15 cellular contexts compared by ENCODE assay signal in the genomic region with DNA sequence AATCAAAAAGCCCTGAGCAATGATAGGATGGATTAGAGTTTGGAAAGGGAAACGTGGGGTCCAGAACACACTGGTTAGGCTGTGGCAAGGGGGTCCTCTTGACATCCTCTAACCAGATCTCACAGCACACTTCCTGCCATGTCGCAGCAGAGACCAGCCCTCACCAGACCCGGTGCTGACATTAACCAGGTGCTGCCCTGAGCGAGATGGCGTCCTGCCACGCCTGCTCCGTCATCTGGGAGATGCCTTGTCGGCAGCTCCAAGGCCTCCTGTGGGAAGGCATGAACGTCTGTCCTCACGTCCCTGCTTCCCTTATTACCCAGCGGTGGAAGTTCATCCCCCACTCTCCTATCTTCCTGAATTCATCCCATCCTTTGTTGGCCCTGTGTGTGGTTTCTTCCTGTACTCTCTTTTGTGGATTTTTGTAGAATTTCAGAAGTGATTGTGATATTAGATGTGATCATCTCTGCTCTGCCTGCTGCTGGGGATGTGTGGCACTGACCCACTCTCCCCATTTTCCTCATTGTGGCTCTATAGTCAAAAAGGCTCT. TPM values are rescaled to one million over a fixed set of nuclear protein-coding genes. Genes with fewer than 3 reads are reported as not detected.
DNase-seq lines count a peak whose midpoint lies in the region; ATAC-seq and TF ChIP-seq lines count a peak whose summit lies in the region.
"Had no signal": no experiment of that assay in that cellular context is flagged by ENCODE, and none has a peak within 500 bp of the region (broad histone marks: within the 10 kb centered on the region; RNA-seq: fewer than 3 reads in every experiment).

No MANE protein-coding gene starts in this region.

- H3K4me3 Mint-ChIP-seq in activated CD4-positive, alpha-beta T cell treated with anti-CD3 and anti-CD28 coated beads, Interleukin-2, amount 10 ng/mL, durations not matched to agents 24 days and 14 days: no peak overlapping the region
- no peak overlapping the region for H3K4me3 Mint-ChIP-seq in activated naive CD8-positive, alpha-beta T cell treated with anti-CD3 and anti-CD28 coated beads, Interleukin-2, amount 50 U/mL, for 24 hours
- H3K4me3 Mint-ChIP-seq in stimulated activated naive CD8-positive, alpha-beta T cell treated with anti-CD3 and anti-CD28 coated beads, Interleukin-15, Interleukin-2, amounts not matched to agents 100 ng/mL and 50 ng/mL, for 24 hours: no peak overlapping the region
- H3K4me3 Mint-ChIP-seq: central memory CD8-positive, alpha-beta T cell; WTC11 had no signal

- intact Hi-C loops in activated CD4-positive, alpha-beta T cell treated with anti-CD3 and anti-CD28 coated beads, Interleukin-2, amount 10 ng/mL, durations not matched to agents 24 days and 14 days (cut with micrococcal nuclease): loop anchor here (5.0 to 10.0 kb wide), 2 partner anchors 80 to 503 kb away; a partner anchor contains a TSS
- intact Hi-C loops in heart left ventricle (cut with DNase I) (loop anchor here in 9 of 10 donors (1.0 to 10.0 kb wide), 18 partner anchors 33 to 623 kb away; a partner anchor contains a TSS), posterior cingulate gyrus (cut with DNase I) (loop anchor here (5.0 kb wide), 2 partner anchors 75 to 505 kb away; a partner anchor contains a TSS)

- peaks cover 0 to 42% (median 24%) of the 10 kb centered on the region in 12 donors for H3K4me1 ChIP-seq in heart left ventricle
- H3K4me1 ChIP-seq: thyroid gland had no signal

- no peak for DNase-seq in activated CD4-positive, alpha-beta T cell treated with anti-CD3 and anti-CD28 coated beads, Interleukin-2, amount 10 ng/mL, durations not matched to agents 24 days and 14 days
- no peak for DNase-seq in activated CD4-positive, alpha-beta T cell treated with anti-CD3 and anti-CD28 coated beads, Interleukin-2, amount 50 U/mL, for 1 hour
- DNase-seq in activated naive CD8-positive, alpha-beta T cell treated with anti-CD3 and anti-CD28 coated beads, Interleukin-2, amount 50 U/mL, for 24 hours: no peak
- DNase-seq in heart left ventricle (peak; percentile 57 to 92 (median 88)), posterior cingulate gyrus (no peak), OCI-M2 (lab: John Stamatoyannopoulos, UW; ENCODE audit: unreplicated experiment) (no peak)
- no peak for DNase-seq in activated naive CD4-positive, alpha-beta T cell (lab: John Stamatoyannopoulos, UW)
- DNase-seq: activated CD8-positive, alpha-beta memory T cell treated with anti-CD3 and anti-CD28 coated beads, Interleukin-2, amount 50 U/mL, for 4 hours; Caco-2; HFFc6; NCI-H2171; thyroid gland had no signal

- TF ChIP-seq CTCF in heart left ventricle (IDR thresholded peaks at IDR 0.05): no peak

- peaks cover 8% of the 10 kb centered on the region for H3K27me3 Mint-ChIP-seq in activated CD4-positive, alpha-beta T cell treated with anti-CD3 and anti-CD28 coated beads, Interleukin-2, amount 10 ng/mL, durations not matched to agents 24 days and 14 days
- H3K27me3 Mint-ChIP-seq in activated naive CD8-positive, alpha-beta T cell treated with anti-CD3 and anti-CD28 coated beads, Interleukin-2, amount 50 U/mL, for 24 hours: peaks cover 14% of the 10 kb centered on the region
- H3K27me3 Mint-ChIP-seq in stimulated activated naive CD8-positive, alpha-beta T cell treated with anti-CD3 and anti-CD28 coated beads, Interleukin-15, Interleukin-2, amounts not matched to agents 100 ng/mL and 50 ng/mL, for 24 hours: peaks cover 22% of the 10 kb centered on the region

- H3K27me3 ChIP-seq in heart left ventricle: no peaks in the 10 kb centered on the region
- H3K27me3 ChIP-seq: thyroid gland had no signal

- H3K36me3 ChIP-seq in heart left ventricle: no peaks in the 10 kb centered on the region
- H3K36me3 ChIP-seq: thyroid gland had no signal

- no peak overlapping the region for H3K4me3 ChIP-seq in heart left ventricle
- H3K4me3 ChIP-seq: thyroid gland had no signal

- H3K27ac Mint-ChIP-seq in activated CD4-positive, alpha-beta T cell treated with anti-CD3 and anti-CD28 coated beads, Interleukin-2, amount 10 ng/mL, durations not matched to agents 24 days and 14 days: peak overlapping the region; percentile 77
- H3K27ac Mint-ChIP-seq in activated naive CD8-positive, alpha-beta T cell treated with anti-CD3 and anti-CD28 coated beads, Interleukin-2, amount 50 U/mL, for 24 hours: peak overlapping the region; percentile 81
- H3K27ac Mint-ChIP-seq in stimulated activated naive CD8-positive, alpha-beta T cell treated with anti-CD3 and anti-CD28 coated beads, Interleukin-15, Interleukin-2, amounts not matched to agents 100 ng/mL and 50 ng/mL, for 24 hours: peak overlapping the region; percentile 98
- H3K27ac Mint-ChIP-seq: WTC11 had no signal

- ATAC-seq in activated naive CD8-positive, alpha-beta T cell treated with anti-CD3 and anti-CD28 coated beads, Interleukin-2, amount 50 U/mL, for 24 hours: no peak
- ATAC-seq in heart left ventricle: peak; percentile 47 to 87 (median 72)
- ATAC-seq: WTC11 had no signal

- no peaks in the 10 kb centered on the region for H3K9me3 Mint-ChIP-seq in activated CD4-positive, alpha-beta T cell treated with anti-CD3 and anti-CD28 coated beads, Interleukin-2, amount 10 ng/mL, durations not matched to agents 24 days and 14 days
- H3K9me3 Mint-ChIP-seq in activated naive CD8-positive, alpha-beta T cell treated with anti-CD3 and anti-CD28 coated beads, Interleukin-2, amount 50 U/mL, for 24 hours: peaks cover 4% of the 10 kb centered on the region
- H3K9me3 Mint-ChIP-seq in stimulated activated naive CD8-positive, alpha-beta T cell treated with anti-CD3 and anti-CD28 coated beads, Interleukin-15, Interleukin-2, amounts not matched to agents 100 ng/mL and 50 ng/mL, for 24 hours: peaks cover 4% of the 10 kb centered on the region
- H3K9me3 Mint-ChIP-seq: central memory CD8-positive, alpha-beta T cell; HFFc6; WTC11 had no signal

- H3K4me1 Mint-ChIP-seq in activated CD4-positive, alpha-beta T cell treated with anti-CD3 and anti-CD28 coated beads, Interleukin-2, amount 10 ng/mL, durations not matched to agents 24 days and 14 days: peaks cover 38% of the 10 kb centered on the region
- peaks cover 49% of the 10 kb centered on the region for H3K4me1 Mint-ChIP-seq in activated naive CD8-positive, alpha-beta T cell treated with anti-CD3 and anti-CD28 coated beads, Interleukin-2, amount 50 U/mL, for 24 hours
- H3K4me1 Mint-ChIP-seq in stimulated activated naive CD8-positive, alpha-beta T cell treated with anti-CD3 and anti-CD28 coated beads, Interleukin-15, Interleukin-2, amounts not matched to agents 100 ng/mL and 50 ng/mL, for 24 hours (ENCODE audit: low read depth): peaks cover 49% of the 10 kb centered on the region

- WGBS in heart left ventricle, 4 donors: 26 to 44% (median 40%) methylated on average over 11 of the region's 11 CpGs

- peak overlapping the region; percentile 19 to 82 (median 72) for H3K27ac ChIP-seq in heart left ventricle

- no peak for TF ChIP-seq POLR2A in heart left ventricle (IDR thresholded peaks at IDR 0.05)

- no peaks in the 10 kb centered on the region for H3K36me3 Mint-ChIP-seq in activated CD4-positive, alpha-beta T cell treated with anti-CD3 and anti-CD28 coated beads, Interleukin-2, amount 10 ng/mL, durations not matched to agents 24 days and 14 days (ENCODE audit: low read depth)
- H3K36me3 Mint-ChIP-seq in activated naive CD8-positive, alpha-beta T cell treated with anti-CD3 and anti-CD28 coated beads, Interleukin-2, amount 50 U/mL, for 24 hours (ENCODE audit: low read depth): peaks cover 3% of the 10 kb centered on the region
- peaks cover 4% of the 10 kb centered on the region for H3K36me3 Mint-ChIP-seq in stimulated activated naive CD8-positive, alpha-beta T cell treated with anti-CD3 and anti-CD28 coated beads, Interleukin-15, Interleukin-2, amounts not matched to agents 100 ng/mL and 50 ng/mL, for 24 hours (ENCODE audit: low read depth)
- H3K36me3 Mint-ChIP-seq: WTC11 had no signal

- H3K9me3 ChIP-seq in heart left ventricle: no peaks in the 10 kb centered on the region
- H3K9me3 ChIP-seq: Caco-2, thyroid gland had no signal

RNA-seq across cellular contexts. Expression of a gene that starts 29.4 kb away (rescaled TPM):
- not detected in 2 replicates for total RNA-seq in activated CD4-positive, alpha-beta T cell treated with anti-CD3 and anti-CD28 coated beads, Interleukin-2, amount 10 ng/mL, durations not matched to agents 24 days and 14 days
- 1,000 to 10,000 TPM in 2 of 9 donors, 100 to 1,000 TPM in 7; 359 to 1,065 (median 670) TPM for total RNA-seq in heart left ventricle
- 100 to 1,000 TPM; 280 to 506 TPM for polyA plus RNA-seq in heart left ventricle

Comparison
In these comparisons a context has a peak if more than half of its experiments do, and no peak if none do; other contexts are left out.
1. DNase-seq: peak in heart left ventricle (5 of 5); none in activated CD4-positive, alpha-beta T cell treated with anti-CD3 and anti-CD28 coated beads, Interleukin-2, amount 10 ng/mL, durations not matched to agents 24 days and 14 days (single experiment), activated CD4-positive, alpha-beta T cell treated with anti-CD3 and anti-CD28 coated beads, Interleukin-2, amount 50 U/mL, for 1 hour (single experiment), activated naive CD8-positive, alpha-beta T cell treated with anti-CD3 and anti-CD28 coated beads, Interleukin-2, amount 50 U/mL, for 24 hours (single experiment), posterior cingulate gyrus (0 of 10), OCI-M2 (single experiment) and activated naive CD4-positive, alpha-beta T cell (0 of 4).
2. RNA of a gene that starts 29.4 kb away (total RNA-seq): 359 to 1,065 TPM in heart left ventricle; not detected in activated CD4-positive, alpha-beta T cell treated with anti-CD3 and anti-CD28 coated beads, Interleukin-2, amount 10 ng/mL, durations not matched to agents 24 days and 14 days; every median in the first group is over 100 times any median in the second.
3. Peak in every context shown above with its lines, with median percentiles within 50 percentile points of each other: H3K27ac Mint-ChIP-seq.